Comparison of ENCODE assay signal across 17 cellular contexts in genomic region chr5:42640835-42641234, GRCh38.
A peak's percentile ranks its signal among the peaks of the same experiment; 100 is the strongest.
DNase-seq lines count a peak whose midpoint lies in the region; ATAC-seq, FAIRE-seq and TF ChIP-seq lines count a peak whose summit lies in the region.
"Had no signal": no experiment of that assay in that cellular context is flagged by ENCODE, and none has a peak within 500 bp of the region (broad histone marks: within the 10 kb centered on the region; RNA-seq: fewer than 3 reads in every experiment).

No MANE protein-coding gene starts in this region.

- 79 to 87% (median 85%) methylated on average over 2 of the region's 2 CpGs for WGBS in small intestine, 3 donors

- DNase-seq in DMS153 (lab: John Stamatoyannopoulos, UW): peak; percentile 21
- no peak for DNase-seq in DMS153 treated with DMSO at 0.1 percent for 48 hours (lab: John Stamatoyannopoulos, UW; ENCODE audit: unreplicated experiment)
- peak; percentile 62 for DNase-seq in PC-3
- peak; percentile 32 for DNase-seq in epithelial cell of esophagus (ENCODE audit: low read depth)
- no peak for DNase-seq in keratinocyte (ENCODE audit: low read depth, low spot score)
- no peak for DNase-seq in ascending aorta (ENCODE audit: low spot score in 2 of 2)
- no peak for DNase-seq in ACHN
- no peak for DNase-seq in small intestine
- DNase-seq: AML-193; CD4-positive, CD25-positive, alpha-beta regulatory T cell; DND-41; GDM1; GOT3; H9 had no signal

- in situ Hi-C loops in ACHN (cut with HindIII; ENCODE audit: low pct_ligation_motif_present, low pct_unique_long_range_greater_than_20kb, low sequenced_read_pairs): no loop called here

- no peak overlapping the region for H2AFZ ChIP-seq in PC-3 (ENCODE audit: low read length)
- H2AFZ ChIP-seq in keratinocyte (ENCODE audit: control insufficient read depth, low read length): peak overlapping the region; percentile 57

- peak; percentile 61 for ATAC-seq in PC-3

- no peaks in the 10 kb centered on the region for H3K9me2 ChIP-seq in PC-3 (replicated peaks; ENCODE audit: low read length)

- dilution Hi-C loops in keratinocyte (cut with MboI; ENCODE audit: extremely low pct_ligation_motif_present, low sequenced_read_pairs): no loop called here

- no peak for TF ChIP-seq CTCF in PC-3 (conservative IDR thresholded peaks at IDR 0.05; ENCODE audit: low read depth, low read length)
- TF ChIP-seq CTCF in epithelial cell of esophagus (IDR thresholded peaks at IDR 0.05; ENCODE audit: insufficient read depth, low read depth, low read length, missing control alignments): no peak
- TF ChIP-seq CTCF in keratinocyte (optimal IDR thresholded peaks at IDR 0.05 in 1 of 3, IDR thresholded peaks at IDR 0.05 in 1 of 3, conservative IDR thresholded peaks at IDR 0.05 in 1 of 3; ENCODE audit: extremely low read depth in 1 of 3, insufficient read depth in 2 of 3, low read length in 3 of 3): no peak
- no peak for TF ChIP-seq CTCF in ascending aorta (IDR thresholded peaks at IDR 0.05)

- H3K9me3 ChIP-seq in PC-3 (ENCODE audit: low read length): no peaks in the 10 kb centered on the region
- no peaks in the 10 kb centered on the region for H3K9me3 ChIP-seq in keratinocyte (ENCODE audit: control insufficient read depth, low read depth, low read length)
- no peaks in the 10 kb centered on the region for H3K9me3 ChIP-seq in ascending aorta
- no peaks in the 10 kb centered on the region for H3K9me3 ChIP-seq in small intestine (ENCODE audit: control insufficient read depth, low read depth)
- H3K9me3 ChIP-seq: BLaER1 had no signal

- H3K79me2 ChIP-seq in PC-3 (ENCODE audit: low read length) (no peaks in the 10 kb centered on the region), keratinocyte (ENCODE audit: control insufficient read depth, insufficient read depth, low read length) (no peaks in the 10 kb centered on the region)

- H3K27me3 ChIP-seq in PC-3 (ENCODE audit: low read length) (no peaks in the 10 kb centered on the region), keratinocyte (ENCODE audit: control insufficient read depth, extremely low read depth, insufficient read depth, low read length) (no peaks in the 10 kb centered on the region), ascending aorta (no peaks in the 10 kb centered on the region), small intestine (ENCODE audit: control insufficient read depth in 2 of 2, insufficient read depth in 2 of 2, low read length in 2 of 2) (no peaks in the 10 kb centered on the region)
- H3K27me3 ChIP-seq: BLaER1 had no signal

- H3K9me1 ChIP-seq in keratinocyte (ENCODE audit: control insufficient read depth, extremely low read depth, insufficient read depth, low read length): no peaks in the 10 kb centered on the region

- BruUV-seq in PC-3 (replicated peaks; lab: Mats Ljungman, UMichigan): no TSS peak

- H3K27ac ChIP-seq in PC-3 (ENCODE audit: low read length) (peak overlapping the region; percentile 86), keratinocyte (ENCODE audit: control insufficient read depth, insufficient read depth, low read length) (peak overlapping the region; percentile 77), ascending aorta (no peak overlapping the region), small intestine (ENCODE audit: low read depth in 1 of 2, low read length in 1 of 2) (no peak overlapping the region)
- H3K27ac ChIP-seq: 22Rv1, BLaER1 had no signal

- H3K9ac ChIP-seq in PC-3 (ENCODE audit: low read length): peak overlapping the region; percentile 40
- H3K9ac ChIP-seq in keratinocyte (ENCODE audit: control insufficient read depth, extremely low read depth, insufficient read depth, low read length): no peak overlapping the region
- H3K9ac ChIP-seq: BLaER1 had no signal

- peaks cover 30% of the 10 kb centered on the region for H3K4me1 ChIP-seq in PC-3 (ENCODE audit: insufficient read depth, low read length)
- H3K4me1 ChIP-seq in keratinocyte (ENCODE audit: control insufficient read depth, extremely low read depth, insufficient read depth, low read length): peaks cover 20% of the 10 kb centered on the region
- no peaks in the 10 kb centered on the region for H3K4me1 ChIP-seq in ascending aorta
- no peaks in the 10 kb centered on the region for H3K4me1 ChIP-seq in small intestine (ENCODE audit: control insufficient read depth in 2 of 2, insufficient read depth in 1 of 2, low read depth in 1 of 2, low read length in 1 of 2)
- H3K4me1 ChIP-seq: BLaER1 had no signal

- no peaks in the 10 kb centered on the region for H3K36me3 ChIP-seq in PC-3 (ENCODE audit: low read depth, low read length)
- H3K36me3 ChIP-seq in keratinocyte (ENCODE audit: control insufficient read depth in 2 of 2, extremely low read depth in 1 of 2, insufficient read depth in 2 of 2, low read length in 2 of 2): no peaks in the 10 kb centered on the region
- H3K36me3 ChIP-seq in ascending aorta: no peaks in the 10 kb centered on the region
- no peaks in the 10 kb centered on the region for H3K36me3 ChIP-seq in small intestine (ENCODE audit: control insufficient read depth in 2 of 2, insufficient read depth in 2 of 2, low read length in 2 of 2)
- H3K36me3 ChIP-seq: BLaER1 had no signal

- H3K4me2 ChIP-seq in PC-3 (ENCODE audit: low read length): peak overlapping the region; percentile 48
- H3K4me2 ChIP-seq in keratinocyte (ENCODE audit: control insufficient read depth, extremely low read depth, insufficient read depth, low read depth, low read length): peak overlapping the region; percentile 52
- H3K4me2 ChIP-seq: BLaER1 had no signal

- peak; percentile 68 for FAIRE-seq in keratinocyte (lab: Jason Lieb, UNC)
- FAIRE-seq in small intestine (lab: Jason Lieb, UNC): no peak
- FAIRE-seq: GM12892 had no signal

- intact Hi-C loops in PC-3 (cut with micrococcal nuclease): no loop called here
- intact Hi-C loops in ascending aorta (cut with DNase I): no loop called here

- H4K20me1 ChIP-seq in PC-3 (ENCODE audit: low read length) (no peaks in the 10 kb centered on the region), keratinocyte (ENCODE audit: control insufficient read depth, extremely low read depth, insufficient read depth, low read length) (no peaks in the 10 kb centered on the region)
- H4K20me1 ChIP-seq: BLaER1 had no signal

- CTCF ChIA-PET in PC-3 (lab: Charles Lee): interaction anchor here (0.6 kb wide), 1 partner anchor 45 kb away, joined by 3 read pairs; no protein-coding TSS in a partner anchor

- H3F3A ChIP-seq in PC-3 (ENCODE audit: low read length, unreplicated experiment): peaks cover 7% of the 10 kb centered on the region

- H3K4me3 ChIP-seq in PC-3 (ENCODE audit: low read length) (no peak overlapping the region), epithelial cell of esophagus (ENCODE audit: low read length) (no peak overlapping the region), keratinocyte (ENCODE audit: control insufficient read depth in 2 of 3, extremely low read depth in 1 of 3, insufficient read depth in 2 of 3, low read depth in 1 of 3, low read length in 3 of 3) (peak overlapping the region in 1 of 3 experiments; percentile 45), ascending aorta (no peak overlapping the region), small intestine (ENCODE audit: low read depth in 1 of 2, low read length in 2 of 2) (no peak overlapping the region)
- H3K4me3 ChIP-seq: BLaER1 had no signal

- POLR2A ChIA-PET in PC-3 (lab: Charles Lee; ENCODE audit: unreplicated experiment): interaction anchor here (0.6 kb wide), 1 partner anchor 1131 kb away, joined by 3 read pairs; no protein-coding TSS in a partner anchor

Comparison
In these comparisons a context has a peak if more than half of its experiments do, and no peak if none do; other contexts are left out.
1. DNase-seq: peak in DMS153 (single experiment), PC-3 (single experiment) and epithelial cell of esophagus (single experiment); none in DMS153 treated with DMSO at 0.1 percent for 48 hours (single experiment), keratinocyte (single experiment), ascending aorta (0 of 2), ACHN (single experiment) and small intestine (single experiment).
2. H3K27ac ChIP-seq: peak in PC-3 (single experiment) and keratinocyte (single experiment); none in ascending aorta (0 of 2) and small intestine (0 of 2).